23 cellular contexts compared by ENCODE assay signal in the genomic region with DNA sequence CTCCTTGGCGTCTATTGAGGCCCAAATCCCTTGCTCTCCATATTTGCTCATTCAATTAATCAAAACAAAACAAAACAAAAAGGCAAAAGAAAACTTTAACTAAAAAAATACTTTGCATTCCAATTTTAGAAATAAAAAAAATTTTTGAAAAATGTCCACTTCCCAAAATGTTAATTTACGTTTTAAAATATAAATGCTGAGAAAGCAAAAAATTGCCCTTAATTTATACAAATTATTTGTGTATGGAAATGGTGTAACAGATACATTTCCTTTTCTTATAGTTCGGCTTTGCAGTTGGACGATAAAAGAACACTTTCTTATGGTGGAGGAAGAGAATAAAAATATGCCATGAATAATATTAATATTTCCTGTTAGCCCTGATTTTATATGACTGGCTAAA.
"Had no signal": no experiment of that assay in that cellular context is flagged by ENCODE, and none has a peak within 500 bp of the region (broad histone marks: within the 10 kb centered on the region; RNA-seq: fewer than 3 reads in every experiment).

No MANE protein-coding gene starts in this region.

- ATAC-seq: gastrocnemius medialis; heart left ventricle; left cardiac atrium; left lung; left ventricle myocardium superior; lower lobe of right lung; mucosa of descending colon; naive thymus-derived CD8-positive, alpha-beta T cell had no signal

- H3K4me2 ChIP-seq: hepatocyte had no signal

- H3K27ac ChIP-seq: coronary artery, dorsolateral prefrontal cortex, esophagus squamous epithelium, gastrocnemius medialis, heart left ventricle, hepatocyte, left lung, lower lobe of right lung had no signal

- H3K4me3 ChIP-seq: coronary artery, dorsolateral prefrontal cortex, esophagus squamous epithelium, gastrocnemius medialis, heart left ventricle, hepatocyte, left lung, lower lobe of right lung, mucosa of descending colon had no signal

- H3K36me3 ChIP-seq: esophagus squamous epithelium, gastrocnemius medialis, heart left ventricle, left lung, lower lobe of right lung had no signal

- DNase-seq: dermis blood vessel endothelial cell; dorsolateral prefrontal cortex; effector CD4-positive, alpha-beta T cell; effector memory CD4-positive, alpha-beta T cell; esophagus squamous epithelium; foreskin fibroblast; foreskin melanocyte; gastrocnemius medialis; heart left ventricle; hypothalamus; immature natural killer cell; islet precursor cell; left cardiac atrium; left lung; left ventricle myocardium superior; lower lobe of right lung; mesenchymal stem cell; mucosa of descending colon; naive B cell; naive thymus-derived CD8-positive, alpha-beta T cell had no signal

- H3K9me3 ChIP-seq: esophagus squamous epithelium, gastrocnemius medialis, left lung, lower lobe of right lung had no signal

- H2AFZ ChIP-seq: hepatocyte had no signal

- FAIRE-seq: colon had no signal

- H3K27me3 ChIP-seq: esophagus squamous epithelium, gastrocnemius medialis, heart left ventricle, hepatocyte, left lung had no signal

- H3K4me1 ChIP-seq: esophagus squamous epithelium, gastrocnemius medialis, heart left ventricle, left lung, lower lobe of right lung had no signal

- H3K79me2 ChIP-seq: hepatocyte had no signal
